Comparison of ENCODE assay signal across 19 cellular contexts in genomic region chr1:221574529-221574928, GRCh38.
DNase-seq lines count a peak whose midpoint lies in the region; ATAC-seq and TF ChIP-seq lines count a peak whose summit lies in the region.
"Had no signal": no experiment of that assay in that cellular context is flagged by ENCODE, and none has a peak within 500 bp of the region (broad histone marks: within the 10 kb centered on the region; RNA-seq: fewer than 3 reads in every experiment).

No MANE protein-coding gene starts in this region.

- no peak overlapping the region for H2BK120ac ChIP-seq in mesendoderm (ENCODE audit: low read depth, low read length)

- H3K79me2 ChIP-seq in mesendoderm (ENCODE audit: control insufficient read depth, insufficient read depth, low read length), result no peaks in the 10 kb centered on the region

- peak overlapping the region; percentile 50 for H3K27ac ChIP-seq in SJSA1
- H3K27ac ChIP-seq in mesendoderm (ENCODE audit: low read depth, low read length), result no peak overlapping the region
- H3K27ac ChIP-seq: GM23248 had no signal

- H4K5ac ChIP-seq in mesendoderm (ENCODE audit: low read length), result no peak overlapping the region

- H3K4me1 ChIP-seq in SJSA1 (replicated peaks), result peaks cover 31% of the 10 kb centered on the region
- peaks cover 2% of the 10 kb centered on the region for H3K4me1 ChIP-seq in mesendoderm (ENCODE audit: control insufficient read depth, low read depth, low read length)
- H3K4me1 ChIP-seq: BE2C had no signal

- H3K4me3 ChIP-seq in SJSA1, result no peak overlapping the region
- H3K4me3 ChIP-seq in epithelial cell of esophagus (ENCODE audit: low read length), result no peak overlapping the region
- H3K4me3 ChIP-seq in mesendoderm (ENCODE audit: low read length), result no peak overlapping the region
- H3K4me3 ChIP-seq: GM23248 had no signal

- H3K27me3 ChIP-seq in SJSA1 (replicated peaks), result no peaks in the 10 kb centered on the region
- H3K27me3 ChIP-seq in mesendoderm (ENCODE audit: insufficient read depth, low read length, poor library complexity), result no peaks in the 10 kb centered on the region
- H3K27me3 ChIP-seq: BE2C had no signal

- DNase-seq in EL (peak; percentile 4), SJSA1 (ENCODE audit: low read depth in 1 of 2, low spot score in 2 of 2) (peak in 1 of 2 experiments; percentile 60), epithelial cell of esophagus (ENCODE audit: low read depth) (peak; percentile 8), mesendoderm (no peak), activated gamma-delta T cell treated with Interleukin-2 at 50 U/mL for 16 hours (no peak), G401 (ENCODE audit: low spot score) (no peak)
- DNase-seq: BE2C; CD4-positive, CD25-positive, alpha-beta regulatory T cell; COR-L47; GM23248; KBM-7; NCI-H1694 treated with DMSO at 0.1 percent for 48 hours; NCI-H2107; NCI-H524; NCI-H82; PC-3 had no signal

- H2AK5ac ChIP-seq in mesendoderm (ENCODE audit: low read length), result no peak overlapping the region

- no peak overlapping the region for H3K9ac ChIP-seq in mesendoderm (ENCODE audit: low read length)
- H3K9ac ChIP-seq: GM23248 had no signal

- H3K23ac ChIP-seq in mesendoderm (ENCODE audit: low read length), result no peak overlapping the region

- peak overlapping the region; percentile 74 for H2BK15ac ChIP-seq in mesendoderm (replicated peaks; ENCODE audit: low read depth)

- H4K8ac ChIP-seq in mesendoderm (ENCODE audit: low read depth, low read length), result no peak overlapping the region

- WGBS in mesendoderm (ENCODE audit: extremely low coverage, insufficient coverage, low lambda C conversion rate), result no CpG with 5 or more reads among the region's 2 CpGs

- no peak for ATAC-seq in HG03175 (IDR thresholded peaks at IDR 0.05; ENCODE audit: unreplicated experiment)
- no peak for ATAC-seq in HG03196 (IDR thresholded peaks at IDR 0.05; ENCODE audit: unreplicated experiment)
- ATAC-seq: HCT116, PC-3 had no signal

- H3K79me1 ChIP-seq in mesendoderm (ENCODE audit: low read length), result no peaks in the 10 kb centered on the region

- no peak overlapping the region for H3K4me2 ChIP-seq in mesendoderm (ENCODE audit: low read length)

- no peak overlapping the region for H3K18ac ChIP-seq in mesendoderm (ENCODE audit: low read length)

- TF ChIP-seq CTCF in epithelial cell of esophagus (IDR thresholded peaks at IDR 0.05; ENCODE audit: insufficient read depth, low read depth, low read length, missing control alignments), result no peak

- no peak overlapping the region for H2BK5ac ChIP-seq in mesendoderm (ENCODE audit: low read length)

- no peak overlapping the region for H3K4ac ChIP-seq in mesendoderm (ENCODE audit: low read depth, low read length)

- no peak overlapping the region for H3K56ac ChIP-seq in mesendoderm (ENCODE audit: low read length)

- in situ Hi-C loops in G401 (cut with HindIII; ENCODE audit: low sequenced_read_pairs), result no loop called here

- H3K9me3 ChIP-seq in SJSA1 (replicated peaks), result no peaks in the 10 kb centered on the region; the same call in 1 of the 2 replicates
- H3K9me3 ChIP-seq: BE2C had no signal

- H3K36me3 ChIP-seq in SJSA1 (0 out of 2 replicates have a peak, but pooled peaks cover 4% of the 10 kb centered on the region), mesendoderm (ENCODE audit: control insufficient read depth, insufficient read depth, low read length) (no peaks in the 10 kb centered on the region)
- H3K36me3 ChIP-seq: BE2C had no signal

Comparison
In these comparisons a context has a peak if more than half of its experiments do, and no peak if none do; other contexts are left out.
1. DNase-seq: peak in EL (single experiment) and epithelial cell of esophagus (single experiment); none in mesendoderm (single experiment), activated gamma-delta T cell treated with Interleukin-2 at 50 U/mL for 16 hours (single experiment) and G401 (single experiment).